ENCODE assay signal across 12 cellular contexts in genomic region chr14:51369814-51370213, GRCh38.
DNase-seq lines count a peak whose midpoint lies in the region; ATAC-seq and TF ChIP-seq lines count a peak whose summit lies in the region.
"Had no signal": no experiment of that assay in that cellular context is flagged by ENCODE, and none has a peak within 500 bp of the region (broad histone marks: within the 10 kb centered on the region; RNA-seq: fewer than 3 reads in every experiment).

No MANE protein-coding gene starts in this region.

- DNase-seq in BE2C (peak; percentile 15), GM20000 (ENCODE audit: low spot score) (peak; percentile 53), kidney tubule cell (ENCODE audit: low spot score) (peak; percentile 13), occipital lobe (lab: John Stamatoyannopoulos, UW) (no peak), MV-4-11 (lab: John Stamatoyannopoulos, UW) (no peak)
- peak; percentile 36 for DNase-seq in activated CD4-positive, alpha-beta T cell treated with anti-CD3 and anti-CD28 coated beads for 48 hours
- DNase-seq: activated effector memory CD4-positive, alpha-beta T cell treated with anti-CD3 and anti-CD28 coated beads, Interleukin-2, amount 50 U/mL, for 16 hours; hypothalamus; Peyer's patch; right cardiac atrium had no signal

- no peaks in the 10 kb centered on the region for H3K27me3 ChIP-seq in BE2C
- H3K27me3 ChIP-seq: Peyer's patch had no signal

- no peaks in the 10 kb centered on the region for H3K36me3 ChIP-seq in BE2C
- H3K36me3 ChIP-seq: Peyer's patch had no signal

- peak; percentile 74 for TF ChIP-seq CTCF in BE2C (IDR thresholded peaks at IDR 0.05; ENCODE audit: low read depth, low read length)
- TF ChIP-seq CTCF in GM20000 (IDR thresholded peaks at IDR 0.05; ENCODE audit: extremely low read depth, missing control alignments), result peak; percentile 70

- H3K4me3 ChIP-seq in BE2C (ENCODE audit: low read depth, low read length), result no peak overlapping the region
- H3K4me3 ChIP-seq: Peyer's patch had no signal

- H3K4me1 ChIP-seq in BE2C, result peaks cover 5% of the 10 kb centered on the region; the same call in 1 of the 2 replicates
- H3K4me1 ChIP-seq: Peyer's patch had no signal

- no peak for ATAC-seq in HG02981 (IDR thresholded peaks at IDR 0.05; ENCODE audit: unreplicated experiment)
- no peak for ATAC-seq in GM18519 (IDR thresholded peaks at IDR 0.05; ENCODE audit: low FRiP score, unreplicated experiment)
- ATAC-seq: right cardiac atrium had no signal

- no peaks in the 10 kb centered on the region for H3K9me3 ChIP-seq in BE2C
- H3K9me3 ChIP-seq: Peyer's patch had no signal

Comparison
In these comparisons a context has a peak if more than half of its experiments do, and no peak if none do; other contexts are left out.
1. DNase-seq: peak in BE2C (single experiment), GM20000 (single experiment), activated CD4-positive, alpha-beta T cell treated with anti-CD3 and anti-CD28 coated beads for 48 hours (single experiment) and kidney tubule cell (single experiment); none in occipital lobe (single experiment) and MV-4-11 (single experiment).